In the genomic region with DNA sequence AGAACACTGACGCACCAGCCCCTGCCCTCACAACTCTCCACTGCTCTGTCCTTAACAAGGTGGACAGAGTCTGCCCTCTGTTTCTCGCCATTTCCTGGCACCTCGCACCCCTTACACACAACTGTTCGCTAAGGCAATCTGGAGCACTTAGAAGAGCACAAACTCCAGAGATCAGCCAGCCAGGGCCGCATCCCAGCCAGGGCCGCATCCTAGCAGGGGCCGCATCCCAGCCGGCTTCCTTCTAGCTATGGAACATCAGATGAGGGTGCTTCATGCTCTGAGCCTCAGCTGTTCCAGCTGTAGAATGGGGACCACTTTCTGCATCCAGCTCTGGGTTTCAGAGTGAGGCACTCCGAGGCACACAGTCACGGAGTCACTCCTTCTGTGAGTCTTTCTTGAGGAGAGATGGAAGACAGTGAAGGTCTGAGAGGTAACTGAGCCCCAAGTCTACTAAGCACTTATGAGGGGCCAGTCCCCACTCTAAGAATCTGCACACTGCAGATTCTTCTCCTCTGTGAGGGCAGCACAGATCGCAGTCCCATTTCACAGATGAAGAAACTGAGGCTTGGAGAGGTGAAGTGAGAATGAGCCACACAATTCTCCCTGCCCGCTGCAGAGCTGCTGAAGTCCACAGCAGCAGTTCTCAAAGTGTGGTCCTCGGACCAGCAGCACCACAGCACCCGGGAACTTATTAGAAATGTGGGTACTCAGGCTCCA, we compare ENCODE assay signal across 3 cellular contexts.
TF ChIP-seq lines count a peak whose summit lies in the region.

No MANE protein-coding gene starts in this region.

TF ChIP-seq in A549, 52 proteins besides CTCF, POLR2A, EP300 and RAD21:
- TF ChIP-seq MAFK (IDR thresholded peaks at IDR 0.05; ENCODE audit: partially characterized antibody) = no peak
- 0 out of 2 replicates have a peak, but pooled peaks have one; percentile 44 for TF ChIP-seq HDAC2 (IDR thresholded peaks at IDR 0.05)
- TF ChIP-seq ZC3H11A (IDR thresholded peaks at IDR 0.05) = no peak
- 0 out of 2 replicates have a peak, but pooled peaks have one; percentile 18 for TF ChIP-seq MAX (IDR thresholded peaks at IDR 0.05)
- peak; percentile 91; the same call in 1 of the 2 replicates for TF ChIP-seq KDM1A (IDR thresholded peaks at IDR 0.05; ENCODE audit: low read depth)
- TF ChIP-seq USF2 (IDR thresholded peaks at IDR 0.05) = no peak
- no peak for TF ChIP-seq SREBF2 (IDR thresholded peaks at IDR 0.05)
- no peak for TF ChIP-seq NR3C1 (IDR thresholded peaks at IDR 0.05)

TF ChIP-seq in IMR-90, 13 proteins besides CTCF, POLR2A, EP300 and RAD21:
- TF ChIP-seq RCOR1 (IDR thresholded peaks at IDR 0.05; ENCODE audit: insufficient replicate concordance, low read length) = peak; percentile 66
- no peak for TF ChIP-seq FOS (IDR thresholded peaks at IDR 0.05; ENCODE audit: low read depth, low read length)

TF ChIP-seq in K562, 482 proteins besides CTCF, POLR2A, EP300 and RAD21:
- TF ChIP-seq CGGBP1 (CRISPR knock-in tag; IDR thresholded peaks at IDR 0.05) (no peak), RCOR1 (IDR thresholded peaks at IDR 0.05; ENCODE audit: borderline replicate concordance in 1 of 2, low read depth in 2 of 2, low read length in 2 of 2) (peak; percentile 53 to 75; a peak in 3 of 4 replicates), RBM25 (IDR thresholded peaks at IDR 0.05; ENCODE audit: low read depth, low read length, severe bottlenecking) (peak; percentile 91), CHD1 (IDR thresholded peaks at IDR 0.05; ENCODE audit: low read length) (no peak), BACH1 (tag; IDR thresholded peaks at IDR 0.05) (no peak), BCOR (IDR thresholded peaks at IDR 0.05) (peak; percentile 96), SMARCA5 (IDR thresholded peaks at IDR 0.05) (peak; percentile 68), ZNF75A (CRISPR knock-in tag; IDR thresholded peaks at IDR 0.05) (no peak), ZKSCAN8 (CRISPR knock-in tag; IDR thresholded peaks at IDR 0.05) (no peak), CHD4 (IDR thresholded peaks at IDR 0.05; ENCODE audit: insufficient read depth, insufficient replicate concordance, low read depth, low read length, poor library complexity, severe bottlenecking) (peak; percentile 43), KDM1A (IDR thresholded peaks at IDR 0.05) (peak; percentile 64 to 80), ESRRA (IDR thresholded peaks at IDR 0.05; ENCODE audit: borderline replicate concordance, low read depth) (0 out of 2 replicates have a peak, but pooled peaks have one; percentile 19), HDAC2 (IDR thresholded peaks at IDR 0.05) (peak; percentile 84), ADNP (tag; IDR thresholded peaks at IDR 0.05) (peak; percentile 86)
